ENCODE assay signal across 27 cellular contexts in genomic region chr2:47592381-47592780, GRCh38. TPM values are rescaled to one million over a fixed set of nuclear protein-coding genes. Genes with fewer than 3 reads are reported as not detected.
"Had no signal": no experiment of that assay in that cellular context is flagged by ENCODE, and none has a peak within 500 bp of the region (broad histone marks: within the 10 kb centered on the region; RNA-seq: fewer than 3 reads in every experiment).

No MANE protein-coding gene starts in this region.

- H3K79me2 ChIP-seq: parathyroid adenoma had no signal

- H3K4me1 Mint-ChIP-seq: immature natural killer cell; naive thymus-derived CD4-positive, alpha-beta T cell; nephron progenitor cell; stimulated activated naive B cell treated with anti-CD40 and anti-IgM and Interleukin-4, amounts not matched to agents 10 μg/mL and 1 μg/mL and 100 μg/mL, for 72 hours; stimulated activated naive CD8-positive, alpha-beta T cell treated with anti-CD3 and anti-CD28 coated beads, Interleukin-15, amount 100 ng/mL, for 72 hours had no signal

- H3K9me3 ChIP-seq: colonic mucosa, gastrocnemius medialis, prostate gland, testis, upper lobe of right lung had no signal

- H3K36me3 ChIP-seq: colonic mucosa, esophagus muscularis mucosa, gastrocnemius medialis, left ventricle myocardium inferior, lower lobe of right lung, prostate gland, tibial nerve, upper lobe of right lung had no signal

- ATAC-seq: gastrocnemius medialis; lower lobe of right lung; naive thymus-derived CD4-positive, alpha-beta T cell; sciatic nerve; stimulated activated naive B cell treated with anti-CD40 and anti-IgM and Interleukin-4, amounts not matched to agents 10 μg/mL and 1 μg/mL and 100 μg/mL, for 72 hours; stimulated activated naive CD8-positive, alpha-beta T cell treated with anti-CD3 and anti-CD28 coated beads, Interleukin-15, amount 100 ng/mL, for 72 hours; upper lobe of right lung had no signal

- H3K4me1 ChIP-seq: colonic mucosa, esophagus muscularis mucosa, gastrocnemius medialis, left ventricle myocardium inferior, lower lobe of right lung, parathyroid adenoma, prostate gland, testis, upper lobe of right lung had no signal

- H3K27ac ChIP-seq: colonic mucosa, dorsolateral prefrontal cortex, epithelial cell of prostate, esophagus muscularis mucosa, gastrocnemius medialis, left ventricle myocardium inferior, lower lobe of right lung, parathyroid adenoma, prostate gland, testis, upper lobe of right lung had no signal

- H3K4me3 ChIP-seq: colonic mucosa, dorsolateral prefrontal cortex, esophagus muscularis mucosa, gastrocnemius medialis, left ventricle myocardium inferior, lower lobe of right lung, prostate gland, testis, tibial nerve, upper lobe of right lung had no signal

- H3K27me3 ChIP-seq: colonic mucosa, dorsolateral prefrontal cortex, esophagus muscularis mucosa, gastrocnemius medialis, testis, tibial nerve, upper lobe of right lung had no signal

- H3K4me3 Mint-ChIP-seq: immature natural killer cell; naive thymus-derived CD4-positive, alpha-beta T cell; nephron progenitor cell; stimulated activated naive B cell treated with anti-CD40 and anti-IgM and Interleukin-4, amounts not matched to agents 10 μg/mL and 1 μg/mL and 100 μg/mL, for 72 hours; stimulated activated naive CD8-positive, alpha-beta T cell treated with anti-CD3 and anti-CD28 coated beads, Interleukin-15, amount 100 ng/mL, for 72 hours had no signal

- DNase-seq: colonic mucosa; dorsolateral prefrontal cortex; effector CD8-positive, alpha-beta T cell; gastrocnemius medialis; glutamatergic neuron; immature natural killer cell; left ventricle myocardium inferior; lower lobe of right lung; naive thymus-derived CD4-positive, alpha-beta T cell; nephron progenitor cell; retina; stimulated activated CD4-positive, alpha-beta T cell treated with anti-CD3 and anti-CD28 coated beads, Interleukin-2, amount 100 ng/mL, for 24 hours; stimulated activated CD4-positive, alpha-beta T cell treated with anti-CD3 and anti-CD28 coated beads, Interleukin-4, amount 100 ng/mL, for 4 hours; stimulated activated naive B cell treated with anti-CD40 and anti-IgM and Interleukin-4, amounts not matched to agents 10 μg/mL and 1 μg/mL and 100 μg/mL, for 72 hours; stimulated activated naive CD8-positive, alpha-beta T cell treated with anti-CD3 and anti-CD28 coated beads, Interleukin-15, amount 100 ng/mL, for 72 hours; testis; upper lobe of right lung had no signal

- H2AFZ ChIP-seq: parathyroid adenoma had no signal

- H3K9ac ChIP-seq: parathyroid adenoma had no signal

- H3K27ac Mint-ChIP-seq: immature natural killer cell; nephron progenitor cell; stimulated activated naive B cell treated with anti-CD40 and anti-IgM and Interleukin-4, amounts not matched to agents 10 μg/mL and 1 μg/mL and 100 μg/mL, for 72 hours; stimulated activated naive CD8-positive, alpha-beta T cell treated with anti-CD3 and anti-CD28 coated beads, Interleukin-15, amount 100 ng/mL, for 72 hours had no signal

RNA-seq across cellular contexts. Expression of gene KCNK12, which starts 21.6 kb away (rescaled TPM):
- total RNA-seq: fibroblast of villous mesenchyme, gastrocnemius medialis, lower lobe of right lung, skeletal muscle tissue, subcutaneous adipose tissue, upper lobe of right lung had no signal
- polyA plus RNA-seq: keratinocyte had no signal
